In the genomic region with DNA sequence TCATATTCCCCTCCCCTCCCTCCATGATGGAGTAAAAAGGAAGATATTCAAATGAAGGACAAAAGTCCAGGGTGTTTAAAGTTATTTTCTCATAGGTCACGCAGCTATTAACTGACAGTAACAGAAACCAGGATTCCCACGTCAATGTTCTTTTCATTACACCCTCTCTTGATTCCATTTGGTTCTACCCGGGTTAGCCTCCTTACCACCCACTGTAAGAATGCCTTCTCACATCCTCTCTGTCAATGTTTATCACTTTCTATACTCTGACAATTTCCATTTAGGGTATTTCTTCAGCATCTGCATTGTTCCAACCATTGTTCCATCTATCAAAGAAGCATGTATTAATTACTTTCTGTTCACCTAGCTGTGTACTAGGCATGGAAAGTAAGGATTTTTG, we compare ENCODE assay signal across 1 cellular context.
TF ChIP-seq lines count a peak whose summit lies in the region.

No MANE protein-coding gene starts in this region.

TF ChIP-seq in IMR-90, 13 proteins besides CTCF, POLR2A, EP300 and RAD21:
- TF ChIP-seq FOS (IDR thresholded peaks at IDR 0.05; ENCODE audit: low read depth, low read length) (no peak), NFE2L2 (IDR thresholded peaks at IDR 0.05; ENCODE audit: low read depth, low read length) (no peak), MAZ (IDR thresholded peaks at IDR 0.05; ENCODE audit: borderline replicate concordance, low read depth, low read length) (no peak), SMC3 (IDR thresholded peaks at IDR 0.05; ENCODE audit: low read depth, low read length) (no peak), CEBPB (IDR thresholded peaks at IDR 0.05; ENCODE audit: low read depth, low read length) (no peak), RCOR1 (IDR thresholded peaks at IDR 0.05; ENCODE audit: insufficient replicate concordance, low read length) (no peak), MAFK (IDR thresholded peaks at IDR 0.05; ENCODE audit: low read depth, low read length) (no peak), MXI1 (IDR thresholded peaks at IDR 0.05; ENCODE audit: borderline replicate concordance, low read depth, low read length) (no peak), CHD1 (IDR thresholded peaks at IDR 0.05; ENCODE audit: low read depth, low read length) (no peak), RFX5 (IDR thresholded peaks at IDR 0.05; ENCODE audit: low read depth, low read length) (no peak)
- TF ChIP-seq, protein P1, sequence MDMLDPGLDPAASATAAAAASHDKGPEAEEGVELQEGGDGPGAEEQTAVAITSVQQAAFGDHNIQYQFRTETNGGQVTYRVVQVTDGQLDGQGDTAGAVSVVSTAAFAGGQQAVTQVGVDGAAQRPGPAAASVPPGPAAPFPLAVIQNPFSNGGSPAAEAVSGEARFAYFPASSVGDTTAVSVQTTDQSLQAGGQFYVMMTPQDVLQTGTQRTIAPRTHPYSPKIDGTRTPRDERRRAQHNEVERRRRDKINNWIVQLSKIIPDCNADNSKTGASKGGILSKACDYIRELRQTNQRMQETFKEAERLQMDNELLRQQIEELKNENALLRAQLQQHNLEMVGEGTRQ (IDR thresholded peaks at IDR 0.05; ENCODE audit: low read depth, low read length): no peak
- TF ChIP-seq, protein P2, sequence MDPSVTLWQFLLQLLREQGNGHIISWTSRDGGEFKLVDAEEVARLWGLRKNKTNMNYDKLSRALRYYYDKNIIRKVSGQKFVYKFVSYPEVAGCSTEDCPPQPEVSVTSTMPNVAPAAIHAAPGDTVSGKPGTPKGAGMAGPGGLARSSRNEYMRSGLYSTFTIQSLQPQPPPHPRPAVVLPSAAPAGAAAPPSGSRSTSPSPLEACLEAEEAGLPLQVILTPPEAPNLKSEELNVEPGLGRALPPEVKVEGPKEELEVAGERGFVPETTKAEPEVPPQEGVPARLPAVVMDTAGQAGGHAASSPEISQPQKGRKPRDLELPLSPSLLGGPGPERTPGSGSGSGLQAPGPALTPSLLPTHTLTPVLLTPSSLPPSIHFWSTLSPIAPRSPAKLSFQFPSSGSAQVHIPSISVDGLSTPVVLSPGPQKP (IDR thresholded peaks at IDR 0.05; ENCODE audit: borderline replicate concordance, low read depth, low read length): no peak
